ENCODE assay signal across 15 cellular contexts in the genomic region with DNA sequence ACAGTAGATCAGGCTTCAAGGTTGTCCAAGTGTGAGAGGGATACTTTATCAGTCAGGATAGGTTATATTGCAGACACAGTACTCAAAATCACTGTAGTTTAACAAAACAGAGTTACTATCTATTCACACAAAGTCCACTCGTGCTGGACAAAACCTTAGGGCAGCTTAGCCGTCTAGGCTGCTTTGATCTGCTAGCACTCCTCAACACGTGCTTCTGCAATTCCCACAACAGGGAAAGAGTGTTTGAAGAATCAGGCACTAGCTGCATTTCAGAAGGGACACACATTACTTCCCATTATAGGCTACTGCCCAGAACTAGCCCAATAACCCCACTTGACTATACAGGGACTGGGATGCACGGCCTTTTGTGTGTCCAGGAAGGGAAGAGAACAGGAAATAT. TPM values are rescaled to one million over a fixed set of nuclear protein-coding genes. Genes with fewer than 3 reads are reported as not detected.
DNase-seq lines count a peak whose midpoint lies in the region; ATAC-seq and TF ChIP-seq lines count a peak whose summit lies in the region.
"Had no signal": no experiment of that assay in that cellular context is flagged by ENCODE, and none has a peak within 500 bp of the region (broad histone marks: within the 10 kb centered on the region; RNA-seq: fewer than 3 reads in every experiment).

No MANE protein-coding gene starts in this region.

- no peak overlapping the region for H3K27ac ChIP-seq in CD4-positive, CD25-positive, alpha-beta regulatory T cell (ENCODE audit: insufficient read depth, low read length, poor library complexity, severe bottlenecking)
- H3K27ac ChIP-seq in esophagus squamous epithelium, result peak overlapping the region in 3 of 4 donors; percentile 38 to 78 (median 41)

- H3K4me3 Mint-ChIP-seq in CD4-positive, CD25-positive, alpha-beta regulatory T cell, result no peak overlapping the region
- no peak overlapping the region for H3K4me3 Mint-ChIP-seq in stimulated activated effector memory CD8-positive, alpha-beta T cell treated with anti-CD3 and anti-CD28 coated beads, Interleukin-12 subunit alpha, Interleukin-12 subunit beta, amount 100 ng/mL, for 72 hours
- H3K4me3 Mint-ChIP-seq: stimulated activated naive CD8-positive, alpha-beta T cell treated with anti-CD3 and anti-CD28 coated beads, Interleukin-15, Interleukin-2, amounts not matched to agents 100 ng/mL and 50 ng/mL, for 24 hours; WTC11 had no signal

- 75 to 84% methylated on average over 4 of the region's 4 CpGs for WGBS in esophagus squamous epithelium, 2 donors

- peak overlapping the region in 2 of 3 donors; percentile 62 to 70 for H3K27ac Mint-ChIP-seq in CD4-positive, CD25-positive, alpha-beta regulatory T cell
- H3K27ac Mint-ChIP-seq in stimulated activated effector memory CD8-positive, alpha-beta T cell treated with anti-CD3 and anti-CD28 coated beads, Interleukin-12 subunit alpha, Interleukin-12 subunit beta, amount 100 ng/mL, for 72 hours, result peak overlapping the region; percentile 69
- H3K27ac Mint-ChIP-seq: stimulated activated naive CD8-positive, alpha-beta T cell treated with anti-CD3 and anti-CD28 coated beads, Interleukin-15, Interleukin-2, amounts not matched to agents 100 ng/mL and 50 ng/mL, for 24 hours; WTC11 had no signal

- peaks cover 18% of the 10 kb centered on the region for H3K36me3 Mint-ChIP-seq in CD4-positive, CD25-positive, alpha-beta regulatory T cell
- H3K36me3 Mint-ChIP-seq in stimulated activated effector memory CD8-positive, alpha-beta T cell treated with anti-CD3 and anti-CD28 coated beads, Interleukin-12 subunit alpha, Interleukin-12 subunit beta, amount 100 ng/mL, for 72 hours, result peaks cover 47% of the 10 kb centered on the region
- H3K36me3 Mint-ChIP-seq: WTC11 had no signal

- H3K4me3 ChIP-seq in CD4-positive, CD25-positive, alpha-beta regulatory T cell (ENCODE audit: low read depth, low read length), result no peak overlapping the region
- no peak overlapping the region for H3K4me3 ChIP-seq in esophagus squamous epithelium
- H3K4me3 ChIP-seq: colonic mucosa had no signal

- peaks cover 19% of the 10 kb centered on the region for H3K36me3 ChIP-seq in CD4-positive, CD25-positive, alpha-beta regulatory T cell (ENCODE audit: control insufficient read depth, insufficient read depth, low read length)
- peaks cover 0 to 17% (median under 1%) of the 10 kb centered on the region in 3 donors for H3K36me3 ChIP-seq in esophagus squamous epithelium

- no peak for TF ChIP-seq POLR2A in esophagus squamous epithelium (IDR thresholded peaks at IDR 0.05)

- peaks cover 5% of the 10 kb centered on the region for H3K27me3 Mint-ChIP-seq in CD4-positive, CD25-positive, alpha-beta regulatory T cell
- H3K27me3 Mint-ChIP-seq: stimulated activated naive CD8-positive, alpha-beta T cell treated with anti-CD3 and anti-CD28 coated beads, Interleukin-15, Interleukin-2, amounts not matched to agents 100 ng/mL and 50 ng/mL, for 24 hours had no signal

- H3K27me3 ChIP-seq in CD4-positive, CD25-positive, alpha-beta regulatory T cell (ENCODE audit: control insufficient read depth, insufficient read depth, low read length), result no peaks in the 10 kb centered on the region
- H3K27me3 ChIP-seq in esophagus squamous epithelium, result no peaks in the 10 kb centered on the region
- H3K27me3 ChIP-seq: colonic mucosa had no signal

- H3K9me3 Mint-ChIP-seq in CD4-positive, CD25-positive, alpha-beta regulatory T cell, result no peaks in the 10 kb centered on the region
- H3K9me3 Mint-ChIP-seq in stimulated activated effector memory CD8-positive, alpha-beta T cell treated with anti-CD3 and anti-CD28 coated beads, Interleukin-12 subunit alpha, Interleukin-12 subunit beta, amount 100 ng/mL, for 72 hours, result no peaks in the 10 kb centered on the region
- H3K9me3 Mint-ChIP-seq: stimulated activated naive CD8-positive, alpha-beta T cell treated with anti-CD3 and anti-CD28 coated beads, Interleukin-15, Interleukin-2, amounts not matched to agents 100 ng/mL and 50 ng/mL, for 24 hours; WTC11 had no signal

- no peak for DNase-seq in CD4-positive, CD25-positive, alpha-beta regulatory T cell
- DNase-seq in OCI-M1 (lab: John Stamatoyannopoulos, UW) (peak; percentile 70), esophagus squamous epithelium (lab: John Stamatoyannopoulos, UW) (no peak), NCI-H1930 (lab: John Stamatoyannopoulos, UW) (no peak)
- no peak for DNase-seq in stimulated activated effector memory CD8-positive, alpha-beta T cell treated with anti-CD3 and anti-CD28 coated beads, Interleukin-12 subunit alpha, Interleukin-12 subunit beta, amount 100 ng/mL, for 72 hours (ENCODE audit: low spot score in 2 of 2)
- no peak for DNase-seq in NK-92 treated with Interleukin-12 subunit alpha and Interleukin-12 subunit beta, amount 100 ng/mL, for 24 hours (lab: John Stamatoyannopoulos, UW)
- DNase-seq: anterior cingulate cortex, colonic mucosa, NCI-H187 treated with DMSO at 0.1 percent for 48 hours, NCI-H510A treated with DMSO at 0.1 percent for 48 hours, T-helper 1 cell had no signal

- H3K4me1 ChIP-seq in CD4-positive, CD25-positive, alpha-beta regulatory T cell (ENCODE audit: control insufficient read depth, insufficient read depth, low read length, poor library complexity, severe bottlenecking), result peaks cover 18% of the 10 kb centered on the region
- peaks cover 26 to 70% (median 29%) of the 10 kb centered on the region in 3 donors for H3K4me1 ChIP-seq in esophagus squamous epithelium

- intact Hi-C loops in esophagus squamous epithelium (cut with DNase I), result no loop called here

- ATAC-seq in CD4-positive, CD25-positive, alpha-beta regulatory T cell (ENCODE audit: low read depth in 2 of 2), result no peak
- ATAC-seq in stimulated activated effector memory CD8-positive, alpha-beta T cell treated with anti-CD3 and anti-CD28 coated beads, Interleukin-12 subunit alpha, Interleukin-12 subunit beta, amount 100 ng/mL, for 72 hours, result no peak
- ATAC-seq in HG02798 (IDR thresholded peaks at IDR 0.05; ENCODE audit: poor library complexity, unreplicated experiment), result no peak
- ATAC-seq: Right ventricle myocardium inferior, WTC11 had no signal

- TF ChIP-seq CTCF in esophagus squamous epithelium (IDR thresholded peaks at IDR 0.05), result no peak

- H3K4me1 Mint-ChIP-seq in CD4-positive, CD25-positive, alpha-beta regulatory T cell, result peaks cover 0 to 43% (median 23%) of the 10 kb centered on the region in 4 donors
- H3K4me1 Mint-ChIP-seq in stimulated activated effector memory CD8-positive, alpha-beta T cell treated with anti-CD3 and anti-CD28 coated beads, Interleukin-12 subunit alpha, Interleukin-12 subunit beta, amount 100 ng/mL, for 72 hours, result peaks cover 36% of the 10 kb centered on the region

- H3K9me3 ChIP-seq in CD4-positive, CD25-positive, alpha-beta regulatory T cell (ENCODE audit: control insufficient read depth in 2 of 2, low read length in 2 of 2), result no peaks in the 10 kb centered on the region
- no peaks in the 10 kb centered on the region for H3K9me3 ChIP-seq in esophagus squamous epithelium
- H3K9me3 ChIP-seq: colonic mucosa had no signal

RNA-seq across cellular contexts. Expression of gene MEF2D, which starts 39.4 kb away (rescaled TPM):
- 186 TPM for total RNA-seq in CD4-positive, CD25-positive, alpha-beta regulatory T cell
- polyA plus RNA-seq in CD4-positive, CD25-positive, alpha-beta regulatory T cell, result 10 to 100 TPM in 1 of 4 donors, 1 to 10 TPM in 3; 4.6 to 11.5 (median 6.4) TPM
- 10 to 100 TPM in 3 of 4 donors, 1 to 10 TPM in 1; 9.1 to 30.1 (median 12.1) TPM for total RNA-seq in esophagus squamous epithelium
